8 cellular contexts compared by ENCODE assay signal in genomic region chr6:152981989-152982767, GRCh38. TPM values are rescaled to one million over a fixed set of nuclear protein-coding genes. Genes with fewer than 3 reads are reported as not detected.
DNase-seq lines count a peak whose midpoint lies in the region; ATAC-seq lines count a peak whose summit lies in the region.

No MANE protein-coding gene starts in this region.

- H3K4me1 Mint-ChIP-seq in activated naive CD4-positive, alpha-beta T cell treated with anti-CD3 and anti-CD28 coated beads, Interleukin-2, amount 10 ng/mL, durations not matched to agents 7 days and 5 days, result peaks cover 58% of the 10 kb centered on the region
- H3K4me1 Mint-ChIP-seq in stimulated activated naive B cell treated with anti-CD40 and anti-IgM and Interleukin-4, amounts not matched to agents 10 μg/mL and 1 μg/mL and 100 μg/mL, for 72 hours, result peaks cover 16 to 36% of the 10 kb centered on the region in 2 donors

- peaks cover 29% of the 10 kb centered on the region for H3K4me1 ChIP-seq in HUES6 (ENCODE audit: control insufficient read depth, insufficient read depth, low read length)

- ATAC-seq in activated naive CD4-positive, alpha-beta T cell treated with anti-CD3 and anti-CD28 coated beads, Interleukin-2, amount 50 U/mL, for 72 hours, result peak in 1 of 2 donors; percentile 0
- ATAC-seq in stimulated activated naive B cell treated with anti-CD40 and anti-IgM and Interleukin-4, amounts not matched to agents 10 μg/mL and 1 μg/mL and 100 μg/mL, for 72 hours (replicated peaks), result no peak

- peak; percentile 52 for DNase-seq in activated naive CD4-positive, alpha-beta T cell treated with anti-CD3 and anti-CD28 coated beads, Interleukin-2, amount 10 ng/mL, durations not matched to agents 7 days and 5 days
- no peak for DNase-seq in activated naive CD4-positive, alpha-beta T cell (lab: John Stamatoyannopoulos, UW)
- DNase-seq in activated naive CD4-positive, alpha-beta T cell treated with anti-CD3 and anti-CD28 coated beads, Interleukin-2, amount 50 U/mL, for 72 hours (ENCODE audit: low spot score in 2 of 2), result peak; percentile 22 to 61
- DNase-seq in iPS-NIHi11 (ENCODE audit: low spot score) (peak; percentile 15), HCEC 1CT (no peak), cerebellar nuclear complex (lab: John Stamatoyannopoulos, UW) (no peak)
- no peak for DNase-seq in stimulated activated naive B cell treated with anti-CD40 and anti-IgM and Interleukin-4, amounts not matched to agents 10 μg/mL and 1 μg/mL and 100 μg/mL, for 72 hours

- H3K4me3 Mint-ChIP-seq in activated naive CD4-positive, alpha-beta T cell treated with anti-CD3 and anti-CD28 coated beads, Interleukin-2, amount 10 ng/mL, durations not matched to agents 7 days and 5 days, result peak overlapping the region; percentile 89
- peak overlapping the region; percentile 87 to 96 for H3K4me3 Mint-ChIP-seq in stimulated activated naive B cell treated with anti-CD40 and anti-IgM and Interleukin-4, amounts not matched to agents 10 μg/mL and 1 μg/mL and 100 μg/mL, for 72 hours

- H3K4me3 ChIP-seq in HUES6 (ENCODE audit: low read depth, low read length), result peak overlapping the region; percentile 95

- H3K36me3 Mint-ChIP-seq in activated naive CD4-positive, alpha-beta T cell treated with anti-CD3 and anti-CD28 coated beads, Interleukin-2, amount 10 ng/mL, durations not matched to agents 7 days and 5 days, result peaks cover 58% of the 10 kb centered on the region
- peaks cover 34 to 35% of the 10 kb centered on the region in 2 donors for H3K36me3 Mint-ChIP-seq in activated naive CD4-positive, alpha-beta T cell treated with anti-CD3 and anti-CD28 coated beads, Interleukin-2, amount 50 U/mL, for 72 hours
- H3K36me3 Mint-ChIP-seq in stimulated activated naive B cell treated with anti-CD40 and anti-IgM and Interleukin-4, amounts not matched to agents 10 μg/mL and 1 μg/mL and 100 μg/mL, for 72 hours, result peaks cover 8 to 26% of the 10 kb centered on the region in 2 donors

- no peaks in the 10 kb centered on the region for H3K9me3 Mint-ChIP-seq in activated naive CD4-positive, alpha-beta T cell treated with anti-CD3 and anti-CD28 coated beads, Interleukin-2, amount 10 ng/mL, durations not matched to agents 7 days and 5 days
- H3K9me3 Mint-ChIP-seq in activated naive CD4-positive, alpha-beta T cell treated with anti-CD3 and anti-CD28 coated beads, Interleukin-2, amount 50 U/mL, for 72 hours, result no peaks in the 10 kb centered on the region
- no peaks in the 10 kb centered on the region for H3K9me3 Mint-ChIP-seq in stimulated activated naive B cell treated with anti-CD40 and anti-IgM and Interleukin-4, amounts not matched to agents 10 μg/mL and 1 μg/mL and 100 μg/mL, for 72 hours

- peak overlapping the region; percentile 91 for H3K9ac ChIP-seq in HUES6 (ENCODE audit: low read length)

- no peaks in the 10 kb centered on the region for H3K27me3 Mint-ChIP-seq in activated naive CD4-positive, alpha-beta T cell treated with anti-CD3 and anti-CD28 coated beads, Interleukin-2, amount 10 ng/mL, durations not matched to agents 7 days and 5 days
- no peaks in the 10 kb centered on the region for H3K27me3 Mint-ChIP-seq in stimulated activated naive B cell treated with anti-CD40 and anti-IgM and Interleukin-4, amounts not matched to agents 10 μg/mL and 1 μg/mL and 100 μg/mL, for 72 hours

- H3K27ac Mint-ChIP-seq in activated naive CD4-positive, alpha-beta T cell treated with anti-CD3 and anti-CD28 coated beads, Interleukin-2, amount 10 ng/mL, durations not matched to agents 7 days and 5 days, result peak overlapping the region; percentile 85
- peak overlapping the region; percentile 92 to 96 for H3K27ac Mint-ChIP-seq in activated naive CD4-positive, alpha-beta T cell treated with anti-CD3 and anti-CD28 coated beads, Interleukin-2, amount 50 U/mL, for 72 hours
- peak overlapping the region; percentile 75 for H3K27ac Mint-ChIP-seq in stimulated activated naive B cell treated with anti-CD40 and anti-IgM and Interleukin-4, amounts not matched to agents 10 μg/mL and 1 μg/mL and 100 μg/mL, for 72 hours

- CTCF ChIA-PET in activated naive CD4-positive, alpha-beta T cell treated with anti-CD3 and anti-CD28 coated beads, Interleukin-2, amount 10 ng/mL, durations not matched to agents 7 days and 5 days (lab: Charles Lee), result interaction anchor here (0.7 to 1.2 kb wide), 2 partner anchors 14 to 18 kb away, joined by 3 read pairs; no protein-coding TSS in a partner anchor

- H3K27ac ChIP-seq in HUES6 (ENCODE audit: low read depth, low read length), result peak overlapping the region; percentile 84

- no peaks in the 10 kb centered on the region for H3K9me3 ChIP-seq in HUES6 (ENCODE audit: control insufficient read depth, insufficient read depth, low read depth, low read length)

- peaks cover 24% of the 10 kb centered on the region for H3K36me3 ChIP-seq in HUES6 (ENCODE audit: control insufficient read depth, insufficient read depth, low read length)

- H3K27me3 ChIP-seq in HUES6 (ENCODE audit: control insufficient read depth, insufficient read depth, low read length), result no peaks in the 10 kb centered on the region

RNA-seq across cellular contexts. Expression of gene FBXO5, which starts 0.7 kb away (rescaled TPM):
- 10 to 100 TPM; 43.6 to 81.5 TPM for total RNA-seq in activated naive CD4-positive, alpha-beta T cell treated with anti-CD3 and anti-CD28 coated beads, Interleukin-2, amount 50 U/mL, for 72 hours

RNA-seq across cellular contexts. Expression of gene MTRF1L, which starts 20.3 kb away (rescaled TPM):
- 10 to 100 TPM; 14.2 to 17.3 TPM for total RNA-seq in activated naive CD4-positive, alpha-beta T cell treated with anti-CD3 and anti-CD28 coated beads, Interleukin-2, amount 50 U/mL, for 72 hours

Comparison
In these comparisons a context has a peak if more than half of its experiments do, and no peak if none do; other contexts are left out.
1. DNase-seq: peak in activated naive CD4-positive, alpha-beta T cell treated with anti-CD3 and anti-CD28 coated beads, Interleukin-2, amount 10 ng/mL, durations not matched to agents 7 days and 5 days (single experiment), activated naive CD4-positive, alpha-beta T cell treated with anti-CD3 and anti-CD28 coated beads, Interleukin-2, amount 50 U/mL, for 72 hours (2 of 2) and iPS-NIHi11 (single experiment); none in activated naive CD4-positive, alpha-beta T cell (0 of 4), stimulated activated naive B cell treated with anti-CD40 and anti-IgM and Interleukin-4, amounts not matched to agents 10 μg/mL and 1 μg/mL and 100 μg/mL, for 72 hours (single experiment), HCEC 1CT (single experiment) and cerebellar nuclear complex (0 of 2).
2. Peak in every context shown above with its lines, with median percentiles within 50 percentile points of each other: H3K27ac Mint-ChIP-seq.